In genomic region chr5:159448-160172, GRCh38 we compare ENCODE assay signal across 14 cellular contexts. TPM values are rescaled to one million over a fixed set of nuclear protein-coding genes. Genes with fewer than 3 reads are reported as not detected.
DNase-seq lines count a peak whose midpoint lies in the region; TF ChIP-seq lines count a peak whose summit lies in the region.
"Had no signal": no experiment of that assay in that cellular context is flagged by ENCODE, and none has a peak within 500 bp of the region (broad histone marks: within the 10 kb centered on the region; RNA-seq: fewer than 3 reads in every experiment).

No MANE protein-coding gene starts in this region.

- no peaks in the 10 kb centered on the region for H3K36me3 Mint-ChIP-seq in activated CD4-positive, alpha-beta T cell treated with anti-CD3 and anti-CD28 coated beads, Interleukin-2, amount 10 ng/mL, durations not matched to agents 24 days and 14 days (ENCODE audit: low read depth)

- intact Hi-C loops in activated CD4-positive, alpha-beta T cell treated with anti-CD3 and anti-CD28 coated beads, Interleukin-2, amount 10 ng/mL, durations not matched to agents 24 days and 14 days (cut with micrococcal nuclease), result no loop called here

- H3K27me3 ChIP-seq in SJCRH30, result no peaks in the 10 kb centered on the region
- no peaks in the 10 kb centered on the region for H3K27me3 ChIP-seq in smooth muscle cell (ENCODE audit: low read depth)

- peak overlapping the region; percentile 73 for H3K27ac ChIP-seq in SJCRH30
- H3K27ac ChIP-seq in smooth muscle cell (ENCODE audit: low read depth), result peak overlapping the region; percentile 42

- H2AFZ ChIP-seq in smooth muscle cell (ENCODE audit: low read depth), result no peak overlapping the region

- peak overlapping the region; percentile 27 for H3K4me3 ChIP-seq in SJCRH30
- no peak overlapping the region for H3K4me3 ChIP-seq in fibroblast of pulmonary artery (replicated peaks; ENCODE audit: low read depth, low read length)
- H3K4me3 ChIP-seq in smooth muscle cell, result no peak overlapping the region

- H3K4me2 ChIP-seq in smooth muscle cell, result peak overlapping the region; percentile 46

- H3K4me1 ChIP-seq in SJCRH30 (peaks cover 50% of the 10 kb centered on the region), smooth muscle cell (ENCODE audit: low read depth) (no peaks in the 10 kb centered on the region)

- H4K20me1 ChIP-seq in smooth muscle cell (ENCODE audit: low read depth), result no peaks in the 10 kb centered on the region

- no peaks in the 10 kb centered on the region for H3K79me2 ChIP-seq in smooth muscle cell (ENCODE audit: low read depth)

- no peaks in the 10 kb centered on the region for H3K4me1 Mint-ChIP-seq in activated CD4-positive, alpha-beta T cell treated with anti-CD3 and anti-CD28 coated beads, Interleukin-2, amount 10 ng/mL, durations not matched to agents 24 days and 14 days
- H3K4me1 Mint-ChIP-seq: activated CD4-positive, alpha-beta T cell treated with anti-CD3 and anti-CD28 coated beads for 36 hours had no signal

- TF ChIP-seq CTCF in fibroblast of pulmonary artery (IDR thresholded peaks at IDR 0.05; ENCODE audit: low read length, missing control alignments), result no peak
- TF ChIP-seq CTCF in smooth muscle cell (IDR thresholded peaks at IDR 0.05; ENCODE audit: borderline replicate concordance, insufficient read depth, poor library complexity, severe bottlenecking), result no peak

- no peak overlapping the region for H3K9ac ChIP-seq in smooth muscle cell (ENCODE audit: low read depth)

- H3K9me3 ChIP-seq in SJCRH30 (replicated peaks), result no peaks in the 10 kb centered on the region
- H3K9me3 ChIP-seq in smooth muscle cell (replicated peaks; ENCODE audit: low read depth), result no peaks in the 10 kb centered on the region

- no peak overlapping the region for H3K27ac Mint-ChIP-seq in activated CD4-positive, alpha-beta T cell treated with anti-CD3 and anti-CD28 coated beads, Interleukin-2, amount 10 ng/mL, durations not matched to agents 24 days and 14 days
- H3K27ac Mint-ChIP-seq: activated CD4-positive, alpha-beta T cell treated with anti-CD3 and anti-CD28 coated beads for 36 hours had no signal

- DNase-seq in GM03348 (ENCODE audit: low spot score), result peak; percentile 65
- peak; percentile 58 to 67 for DNase-seq in SJCRH30
- DNase-seq in fibroblast of pulmonary artery (ENCODE audit: low read depth), result peak; percentile 24
- DNase-seq in smooth muscle cell (lab: John Stamatoyannopoulos, UW; ENCODE audit: unreplicated experiment), result no peak
- DNase-seq in activated gamma-delta T cell treated with Interleukin-2 at 50 U/mL for 16 hours, result no peak
- DNase-seq in foreskin melanocyte, result no peak
- DNase-seq in NCI-H2107 treated with DMSO at 0.1 percent for 48 hours (lab: John Stamatoyannopoulos, UW; ENCODE audit: unreplicated experiment), result no peak
- DNase-seq in activated CD4-positive, alpha-beta T cell treated with anti-CD3 and anti-CD28 coated beads, Interleukin-2, amount 10 ng/mL, durations not matched to agents 24 days and 14 days, result no peak
- DNase-seq: activated CD4-positive, alpha-beta T cell treated with anti-CD3 and anti-CD28 coated beads for 36 hours; cerebellar nuclear complex; DMS153; NCI-H187 treated with DMSO at 0.1 percent for 48 hours; trophoblast cell had no signal

- H3K36me3 ChIP-seq in SJCRH30, result no peaks in the 10 kb centered on the region
- no peaks in the 10 kb centered on the region for H3K36me3 ChIP-seq in smooth muscle cell (ENCODE audit: low read depth)

- H3K4me3 Mint-ChIP-seq in activated CD4-positive, alpha-beta T cell treated with anti-CD3 and anti-CD28 coated beads, Interleukin-2, amount 10 ng/mL, durations not matched to agents 24 days and 14 days, result no peak overlapping the region
- H3K4me3 Mint-ChIP-seq: activated CD4-positive, alpha-beta T cell treated with anti-CD3 and anti-CD28 coated beads for 36 hours had no signal

- peaks cover 2% of the 10 kb centered on the region for H3K27me3 Mint-ChIP-seq in activated CD4-positive, alpha-beta T cell treated with anti-CD3 and anti-CD28 coated beads, Interleukin-2, amount 10 ng/mL, durations not matched to agents 24 days and 14 days

- WGBS in smooth muscle cell (ENCODE audit: low lambda C conversion rate), result 71% methylated on average over 19 of the region's 19 CpGs

- H3K9me3 Mint-ChIP-seq in activated CD4-positive, alpha-beta T cell treated with anti-CD3 and anti-CD28 coated beads, Interleukin-2, amount 10 ng/mL, durations not matched to agents 24 days and 14 days, result no peaks in the 10 kb centered on the region

- no peaks in the 10 kb centered on the region for H3F3A ChIP-seq in smooth muscle cell (ENCODE audit: low read depth)

RNA-seq across cellular contexts. Expression of gene LRRC14B, which starts 31.7 kb away (rescaled TPM):
- not detected in 2 replicates for total RNA-seq in SJCRH30 (2014; rRNA removed; shearing (Covaris generic))
- 0.22 TPM in 1 of 2 replicates, not detected in the other for total RNA-seq in smooth muscle cell
- polyA plus RNA-seq in smooth muscle cell, result 0.11 TPM in 1 of 2 replicates, not detected in the other
- not detected in 2 replicates for total RNA-seq in activated CD4-positive, alpha-beta T cell treated with anti-CD3 and anti-CD28 coated beads, Interleukin-2, amount 10 ng/mL, durations not matched to agents 24 days and 14 days
- polyA plus RNA-seq: keratinocyte had no signal

RNA-seq across cellular contexts. Expression of gene CCDC127, which starts 58.3 kb away (rescaled TPM):
- total RNA-seq in SJCRH30 (2014; rRNA removed; shearing (Covaris generic)), result 2.4 and 2.5 TPM in 2 replicates
- 2.8 and 3.2 TPM in 2 replicates for total RNA-seq in smooth muscle cell
- polyA plus RNA-seq in smooth muscle cell, result 8.6 and 9.0 TPM in 2 replicates
- total RNA-seq in activated CD4-positive, alpha-beta T cell treated with anti-CD3 and anti-CD28 coated beads, Interleukin-2, amount 10 ng/mL, durations not matched to agents 24 days and 14 days, result 7.1 and 7.7 TPM in 2 replicates

RNA-seq across cellular contexts. Expression of gene SDHA, which starts 58.5 kb away (rescaled TPM):
- total RNA-seq in SJCRH30 (2014; rRNA removed; shearing (Covaris generic)), result 43.2 and 46.1 TPM in 2 replicates
- total RNA-seq in smooth muscle cell, result 59.7 and 68.7 TPM in 2 replicates
- 120 and 130 TPM in 2 replicates for polyA plus RNA-seq in smooth muscle cell
- total RNA-seq in activated CD4-positive, alpha-beta T cell treated with anti-CD3 and anti-CD28 coated beads, Interleukin-2, amount 10 ng/mL, durations not matched to agents 24 days and 14 days, result 147 and 150 TPM in 2 replicates

Comparison
In these comparisons a context has a peak if more than half of its experiments do, and no peak if none do; other contexts are left out.
1. DNase-seq: peak in GM03348 (single experiment), SJCRH30 (2 of 2) and fibroblast of pulmonary artery (single experiment); none in smooth muscle cell (single experiment), activated gamma-delta T cell treated with Interleukin-2 at 50 U/mL for 16 hours (single experiment), foreskin melanocyte (single experiment), NCI-H2107 treated with DMSO at 0.1 percent for 48 hours (single experiment) and activated CD4-positive, alpha-beta T cell treated with anti-CD3 and anti-CD28 coated beads, Interleukin-2, amount 10 ng/mL, durations not matched to agents 24 days and 14 days (single experiment).